ENCODE assay signal across 10 cellular contexts in the genomic region with DNA sequence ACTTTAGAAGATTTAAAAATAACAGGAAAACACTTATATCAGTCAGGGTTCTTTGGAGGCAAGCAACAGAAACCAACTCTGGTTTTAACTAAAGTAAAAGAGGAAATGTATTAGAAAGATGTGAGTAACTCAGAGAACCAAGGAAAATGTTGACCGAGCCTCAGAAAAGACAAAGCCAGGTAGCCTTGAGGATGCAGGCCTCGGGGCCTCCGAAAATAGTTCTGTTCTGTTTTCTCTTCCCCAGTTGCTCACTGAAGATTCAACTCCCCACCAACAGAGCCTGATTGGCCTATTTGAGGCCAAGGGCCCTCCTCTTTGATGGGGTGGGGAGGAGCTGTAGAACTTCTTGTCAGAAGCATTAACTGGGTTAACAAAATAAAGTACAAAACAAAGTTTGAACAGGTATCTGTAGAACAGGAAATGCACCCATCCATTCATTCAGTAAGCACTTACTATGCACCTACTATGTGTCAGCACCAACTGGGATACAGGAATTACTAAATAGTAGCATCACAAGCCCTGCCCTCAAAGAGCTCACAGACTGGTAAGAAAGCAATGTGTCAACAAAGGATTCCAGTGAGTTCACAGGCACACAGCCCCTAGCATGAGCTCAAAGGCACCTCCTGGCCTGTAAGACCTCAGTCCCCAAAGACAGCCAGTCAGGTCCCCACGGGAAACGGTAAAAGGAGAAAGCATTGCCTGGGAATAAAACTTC.
DNase-seq lines count a peak whose midpoint lies in the region; ATAC-seq lines count a peak whose summit lies in the region.
"Had no signal": no experiment of that assay in that cellular context is flagged by ENCODE, and none has a peak within 500 bp of the region (broad histone marks: within the 10 kb centered on the region; RNA-seq: fewer than 3 reads in every experiment).

No MANE protein-coding gene starts in this region.

- DNase-seq in activated naive CD8-positive, alpha-beta T cell treated with anti-CD3 and anti-CD28 coated beads, Interleukin-2, amount 50 U/mL, for 24 hours, result no peak
- DNase-seq in globus pallidus (ENCODE audit: low spot score), result no peak
- no peak for DNase-seq in activated CD4-positive, alpha-beta T cell treated with anti-CD3 and anti-CD28 coated beads, Interleukin-2, amount 50 U/mL, for 48 hours
- DNase-seq in T-helper 1 cell, result no peak
- DNase-seq: stimulated activated naive CD4-positive, alpha-beta T cell; WERI-Rb-1 had no signal

- H3K27me3 Mint-ChIP-seq in activated naive CD8-positive, alpha-beta T cell treated with anti-CD3 and anti-CD28 coated beads, Interleukin-2, amount 50 U/mL, for 24 hours, result peaks cover 2% of the 10 kb centered on the region

- H3K9me3 Mint-ChIP-seq in activated naive CD8-positive, alpha-beta T cell treated with anti-CD3 and anti-CD28 coated beads, Interleukin-2, amount 50 U/mL, for 24 hours, result no peaks in the 10 kb centered on the region
- H3K9me3 Mint-ChIP-seq: neural crest cell had no signal

- H3K36me3 Mint-ChIP-seq in activated naive CD8-positive, alpha-beta T cell treated with anti-CD3 and anti-CD28 coated beads, Interleukin-2, amount 50 U/mL, for 24 hours (ENCODE audit: low read depth), result peaks cover 5% of the 10 kb centered on the region

- ATAC-seq in GM18867 (IDR thresholded peaks at IDR 0.05; ENCODE audit: unreplicated experiment) (peak; percentile 60), GM21390 (IDR thresholded peaks at IDR 0.05; ENCODE audit: unreplicated experiment) (peak; percentile 72), HG03045 (IDR thresholded peaks at IDR 0.05; ENCODE audit: unreplicated experiment) (peak; percentile 59)
- ATAC-seq in activated naive CD8-positive, alpha-beta T cell treated with anti-CD3 and anti-CD28 coated beads, Interleukin-2, amount 50 U/mL, for 24 hours, result peak; percentile 4

- peak overlapping the region; percentile 55 for H3K27ac Mint-ChIP-seq in activated naive CD8-positive, alpha-beta T cell treated with anti-CD3 and anti-CD28 coated beads, Interleukin-2, amount 50 U/mL, for 24 hours

- peaks cover 17% of the 10 kb centered on the region for H3K4me1 Mint-ChIP-seq in activated naive CD8-positive, alpha-beta T cell treated with anti-CD3 and anti-CD28 coated beads, Interleukin-2, amount 50 U/mL, for 24 hours
- H3K4me1 Mint-ChIP-seq: neural crest cell had no signal

- no peak overlapping the region for H3K4me3 Mint-ChIP-seq in activated naive CD8-positive, alpha-beta T cell treated with anti-CD3 and anti-CD28 coated beads, Interleukin-2, amount 50 U/mL, for 24 hours
- H3K4me3 Mint-ChIP-seq: neural crest cell had no signal

Comparison
In these comparisons a context has a peak if more than half of its experiments do, and no peak if none do; other contexts are left out.
1. ATAC-seq: peak in every context shown above with its lines; median percentile 72 in GM21390; 60 in GM18867; 59 in HG03045; 4 in activated naive CD8-positive, alpha-beta T cell treated with anti-CD3 and anti-CD28 coated beads, Interleukin-2, amount 50 U/mL, for 24 hours.